20 cellular contexts compared by ENCODE assay signal in the genomic region with DNA sequence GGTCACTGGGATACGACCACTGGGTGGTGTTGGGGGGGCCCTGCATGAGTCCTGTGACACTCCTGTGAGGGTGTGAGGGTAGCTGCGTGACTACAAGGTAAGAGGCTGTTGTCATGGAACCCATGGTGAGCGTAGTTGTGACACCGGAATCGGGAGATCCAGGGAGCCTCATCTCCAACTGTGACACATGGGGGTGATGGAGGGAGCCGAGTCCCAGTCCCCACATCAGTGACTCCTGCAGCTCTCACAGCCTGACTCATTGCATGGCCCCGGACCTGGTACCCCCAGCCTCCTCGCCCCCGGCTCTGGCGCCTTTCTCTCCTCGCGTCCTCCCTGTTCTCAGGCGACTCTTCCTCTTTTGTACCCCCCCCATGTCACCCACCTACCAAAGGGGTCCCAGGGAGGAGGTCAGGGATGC. TPM values are rescaled to one million over a fixed set of nuclear protein-coding genes. Genes with fewer than 3 reads are reported as not detected.
DNase-seq lines count a peak whose midpoint lies in the region; ATAC-seq and TF ChIP-seq lines count a peak whose summit lies in the region.
"Had no signal": no experiment of that assay in that cellular context is flagged by ENCODE, and none has a peak within 500 bp of the region (broad histone marks: within the 10 kb centered on the region; RNA-seq: fewer than 3 reads in every experiment).

No MANE protein-coding gene starts in this region.

- intact Hi-C loops in heart right ventricle (cut with DNase I) = no loop called here
- intact Hi-C loops in left cardiac atrium (cut with DNase I) = no loop called here

- 56 to 61% methylated on average over 13 of the region's 13 CpGs for WGBS in heart right ventricle, 2 donors
- WGBS in hepatocyte (ENCODE audit: low lambda C conversion rate, missing lambda C conversion rate) = 88% methylated on average over 13 of the region's 13 CpGs

- H4K20me1 ChIP-seq in hepatocyte (ENCODE audit: insufficient read depth, poor library complexity, severe bottlenecking) = no peaks in the 10 kb centered on the region

- DNase-seq in heart right ventricle (no peak), left cardiac atrium (no peak), hepatocyte (ENCODE audit: low spot score) (no peak), NCI-H526 treated with DMSO at 0.1 percent for 48 hours (lab: John Stamatoyannopoulos, UW) (no peak)
- DNase-seq: activated CD4-positive, CD25-positive, alpha-beta regulatory T cell; adrenal gland; CD4-positive, alpha-beta memory T cell; DMS79; NCI-H1092 treated with DMSO at 0.1 percent for 48 hours; stimulated activated CD4-positive, alpha-beta T cell treated with anti-CD3 and anti-CD28 coated beads, Interleukin-4, amount 100 ng/mL, for 1 hour; T-helper 2 cell had no signal

- no peak overlapping the region for H2AFZ ChIP-seq in hepatocyte

- no peak for ATAC-seq in heart right ventricle
- ATAC-seq in left cardiac atrium = no peak
- ATAC-seq in GM21367 (IDR thresholded peaks at IDR 0.05; ENCODE audit: unreplicated experiment) = no peak
- ATAC-seq in GM19467 (IDR thresholded peaks at IDR 0.05; ENCODE audit: unreplicated experiment) = no peak
- ATAC-seq in HG03439 (IDR thresholded peaks at IDR 0.05; ENCODE audit: unreplicated experiment) = no peak
- ATAC-seq: A549 had no signal

- H3K4me3 ChIP-seq in heart right ventricle = peak overlapping the region in 9 of 10 donors; percentile 16 to 49 (median 44)
- no peak overlapping the region for H3K4me3 ChIP-seq in hepatocyte
- H3K4me3 ChIP-seq in rectal smooth muscle tissue (ENCODE audit: low read length) = peak overlapping the region; percentile 31
- H3K4me3 ChIP-seq: A549, adrenal gland had no signal

- no peaks in the 10 kb centered on the region for H3K27me3 ChIP-seq in heart right ventricle
- no peaks in the 10 kb centered on the region for H3K27me3 ChIP-seq in hepatocyte
- no peaks in the 10 kb centered on the region for H3K27me3 ChIP-seq in rectal smooth muscle tissue (ENCODE audit: control insufficient read depth, insufficient read depth, low read length)
- H3K27me3 ChIP-seq: adrenal gland had no signal

- H3K36me3 ChIP-seq in heart right ventricle (no peaks in the 10 kb centered on the region), hepatocyte (replicated peaks; ENCODE audit: insufficient read depth, low read depth) (no peaks in the 10 kb centered on the region), rectal smooth muscle tissue (ENCODE audit: control insufficient read depth, insufficient read depth, low read length) (no peaks in the 10 kb centered on the region)
- H3K36me3 ChIP-seq: adrenal gland had no signal

- H3K79me2 ChIP-seq in hepatocyte = no peaks in the 10 kb centered on the region

- TF ChIP-seq CTCF in heart right ventricle (IDR thresholded peaks at IDR 0.05) = no peak
- no peak for TF ChIP-seq CTCF in hepatocyte (IDR thresholded peaks at IDR 0.05; ENCODE audit: poor library complexity)

- H3K9ac ChIP-seq in rectal smooth muscle tissue (ENCODE audit: low read length) = no peak overlapping the region
- H3K9ac ChIP-seq: KMS-11 had no signal

- peak overlapping the region; percentile 76 to 99 (median 95) for H3K27ac ChIP-seq in heart right ventricle
- peak overlapping the region; percentile 95 for H3K27ac ChIP-seq in hepatocyte
- peak overlapping the region; percentile 34 for H3K27ac ChIP-seq in rectal smooth muscle tissue (ENCODE audit: low read depth, low read length)
- H3K27ac ChIP-seq: A549, KMS-11 had no signal

- peak overlapping the region; percentile 73 for H3K4me2 ChIP-seq in hepatocyte
- H3K4me2 ChIP-seq: A549, KMS-11 had no signal

- H3K9me2 ChIP-seq in hepatocyte (replicated peaks; ENCODE audit: insufficient read depth) = no peaks in the 10 kb centered on the region

- H3K4me1 ChIP-seq in heart right ventricle (peaks cover 30 to 86% (median 59%) of the 10 kb centered on the region in 9 donors), hepatocyte (ENCODE audit: insufficient read depth) (peaks cover 54% of the 10 kb centered on the region), rectal smooth muscle tissue (ENCODE audit: control insufficient read depth, insufficient read depth, low read length) (peaks cover 52% of the 10 kb centered on the region)

- H3K9me3 ChIP-seq in heart right ventricle = no peaks in the 10 kb centered on the region
- H3K9me3 ChIP-seq in hepatocyte (ENCODE audit: low read depth) = no peaks in the 10 kb centered on the region
- H3K9me3 ChIP-seq: A549, adrenal gland had no signal

RNA-seq across cellular contexts. Expression of a gene that starts 14.2 kb away (rescaled TPM):
- total RNA-seq in heart right ventricle (under 1 TPM in 3 of 10 donors, not detected in 7; 0.25 to 0.47 (median 0.47) TPM), left cardiac atrium (under 1 TPM; 0.39 to 0.47 TPM), hepatocyte (2.9 and 3.2 TPM in 2 replicates)
- polyA plus RNA-seq in heart right ventricle (under 1 TPM; 0.15 to 0.59 TPM), hepatocyte (2.2 and 4.4 TPM in 2 replicates)
- total RNA-seq: activated CD8-positive, alpha-beta memory T cell treated with anti-CD3 and anti-CD28 coated beads for 36 hours; activated T-helper 2 cell treated with anti-CD3 and anti-CD28 coated beads, Interferon-gamma antibody, Interleukin-2, Interleukin-4, amounts not matched to agents 10 μg/mL and 5 μg/mL and 100 μg/mL, durations not matched to agents 14 hours and 24 hours and 36 hours; CD4-positive, alpha-beta memory T cell; temporal lobe had no signal
- polyA plus RNA-seq: adrenal gland; CD4-positive, alpha-beta memory T cell had no signal

RNA-seq across cellular contexts. Expression of a gene that starts 20.9 kb away (rescaled TPM):
- total RNA-seq in heart right ventricle = 1,000 to 10,000 TPM in 1 of 10 donors, 100 to 1,000 TPM in 5, 10 to 100 TPM in 4; 48.4 to 1,227 (median 105) TPM
- 100 to 1,000 TPM; 176 to 435 TPM for polyA plus RNA-seq in heart right ventricle
- total RNA-seq in left cardiac atrium = 100 to 1,000 TPM in 1 of 2 donors, 10 to 100 TPM in 1; 58.3 to 325 TPM
- total RNA-seq in hepatocyte = 8.2 and 8.8 TPM in 2 replicates
- 16.3 and 27.6 TPM in 2 replicates for polyA plus RNA-seq in hepatocyte
- polyA plus RNA-seq: CD4-positive, alpha-beta memory T cell had no signal

RNA-seq across cellular contexts. Expression of a gene that starts 24.1 kb away (rescaled TPM):
- total RNA-seq in heart right ventricle = 1 to 10 TPM; 2.9 to 5.7 (median 3.8) TPM
- polyA plus RNA-seq in heart right ventricle = 1 to 10 TPM; 1.2 to 1.4 TPM
- total RNA-seq in left cardiac atrium = 1 to 10 TPM; 6.8 to 8.1 TPM
- 9.7 and 17.7 TPM in 2 replicates for total RNA-seq in hepatocyte
- 3.5 and 5.2 TPM in 2 replicates for polyA plus RNA-seq in hepatocyte

RNA-seq across cellular contexts. Expression of a gene that starts 29.8 kb away (rescaled TPM):
- 100 to 1,000 TPM; 103 to 196 (median 111) TPM for total RNA-seq in heart right ventricle
- 100 to 1,000 TPM; 189 to 743 TPM for polyA plus RNA-seq in heart right ventricle
- 100 to 1,000 TPM in 1 of 2 donors, 10 to 100 TPM in 1; 92.7 to 120 TPM for total RNA-seq in left cardiac atrium
- total RNA-seq in hepatocyte = 106 and 131 TPM in 2 replicates
- polyA plus RNA-seq in hepatocyte = 147 and 154 TPM in 2 replicates

RNA-seq across cellular contexts. Expression of a gene that starts 30.9 kb away (rescaled TPM):
- total RNA-seq in heart right ventricle (100 to 1,000 TPM in 3 of 10 donors, 10 to 100 TPM in 7; 56.1 to 194 (median 81.5) TPM), left cardiac atrium (10 to 100 TPM; 27.6 to 48.0 TPM), hepatocyte (52.6 and 52.8 TPM in 2 replicates)
- polyA plus RNA-seq in heart right ventricle (100 to 1,000 TPM in 1 of 2 donors, 10 to 100 TPM in 1; 25.1 to 145 TPM), hepatocyte (67.7 and 72.8 TPM in 2 replicates)

Comparison
In these comparisons a context has a peak if more than half of its experiments do, and no peak if none do; other contexts are left out.
1. H3K27ac ChIP-seq: peak in every context shown above with its lines; median percentile 95 in heart right ventricle; 95 in hepatocyte; 34 in rectal smooth muscle tissue.